ENCODE assay signal across 33 cellular contexts in genomic region chr7:13593854-13594253, GRCh38.
A peak's percentile ranks its signal among the peaks of the same experiment; 100 is the strongest.
DNase-seq lines count a peak whose midpoint lies in the region; ATAC-seq, FAIRE-seq and TF ChIP-seq lines count a peak whose summit lies in the region.
"Had no signal": no experiment of that assay in that cellular context is flagged by ENCODE, and none has a peak within 500 bp of the region (broad histone marks: within the 10 kb centered on the region; RNA-seq: fewer than 3 reads in every experiment).

No MANE protein-coding gene starts in this region.

- CTCF ChIA-PET in SK-N-SH (lab: Yijun Ruan, JAX) = interaction anchor here (0.7 to 1.7 kb wide), 4 partner anchors 10 to 22 kb away, joined by 3 to 4 read pairs (median 4); no protein-coding TSS in a partner anchor

- no peak overlapping the region for H3K9ac ChIP-seq in SK-N-SH
- H3K9ac ChIP-seq: BLaER1; BLaER1 treated with 17β-estradiol and CSF1 and Interleukin-3, amounts not matched to agents 10 nM and 100 nM had no signal

- DNase-seq in SK-N-SH = no peak
- DNase-seq in frontal cortex (ENCODE audit: low spot score in 2 of 2) = no peak
- no peak for DNase-seq in ureter (ENCODE audit: low spot score)
- DNase-seq in NCI-H226 = no peak
- DNase-seq: 8988T; ACHN; AML-193; BE2C; C1 segment of cervical spinal cord; Caco-2; Calu3; CD4-positive, alpha-beta memory T cell; CD4-positive, alpha-beta T cell; CD4-positive, CD25-positive, alpha-beta regulatory T cell; CD8-positive, alpha-beta memory T cell; CD8-positive, alpha-beta T cell; COR-L47; DMS 273 treated with DMSO at 0.1 percent for 48 hours; DMS153; DMS53; DMS79; DMS79 treated with DMSO at 0.1 percent for 48 hours; DND-41; EL had no signal

- no peak for TF ChIP-seq RAD21 in SK-N-SH (IDR thresholded peaks at IDR 0.05; ENCODE audit: low read length)

- H3K79me2 ChIP-seq in SK-N-SH (ENCODE audit: insufficient read depth) = no peaks in the 10 kb centered on the region

- H3K4me2 ChIP-seq in SK-N-SH = no peak overlapping the region
- H3K4me2 ChIP-seq: A549; BLaER1; BLaER1 treated with 17β-estradiol and CSF1 and Interleukin-3, amounts not matched to agents 10 nM and 100 nM had no signal

- no peaks in the 10 kb centered on the region for H3K4me1 ChIP-seq in SK-N-SH (ENCODE audit: control insufficient read depth in 1 of 2, insufficient read depth in 2 of 2, low read depth in 1 of 2, low read length in 1 of 2)
- H3K4me1 ChIP-seq: A549; BE2C; BLaER1; BLaER1 treated with 17β-estradiol and CSF1 and Interleukin-3, amounts not matched to agents 10 nM and 100 nM; Caco-2 had no signal

- no peak for TF ChIP-seq EP300 in SK-N-SH (IDR thresholded peaks at IDR 0.05; ENCODE audit: borderline replicate concordance in 1 of 2, low read depth in 1 of 2, low read length in 1 of 2)

- no peak for ATAC-seq in SK-N-SH treated with all-trans-retinoic acid at 6 μM for 48 hours
- ATAC-seq: A549; CD8-positive, alpha-beta T cell had no signal

- H3K36me3 ChIP-seq in SK-N-SH (replicated peaks in 1 of 2; ENCODE audit: control insufficient read depth in 1 of 2, insufficient read depth in 2 of 2, low read length in 1 of 2) = no peaks in the 10 kb centered on the region
- H3K36me3 ChIP-seq: BE2C; BLaER1; BLaER1 treated with 17β-estradiol and CSF1 and Interleukin-3, amounts not matched to agents 10 nM and 100 nM had no signal

- 31% methylated on average over 2 of the region's 2 CpGs for WGBS in SK-N-SH (ENCODE audit: low lambda C conversion rate)

- H3F3A ChIP-seq in SK-N-SH (replicated peaks; ENCODE audit: insufficient read depth) = no peaks in the 10 kb centered on the region

- H3K9me2 ChIP-seq in SK-N-SH = no peaks in the 10 kb centered on the region

- POLR2A ChIA-PET in SK-N-SH (lab: Yijun Ruan, JAX) = no interaction called here

- H3K9me3 ChIP-seq in SK-N-SH = peaks cover 6% of the 10 kb centered on the region; the same call in 1 of the 2 replicates
- H3K9me3 ChIP-seq: BE2C, BLaER1, Caco-2 had no signal

- no peaks in the 10 kb centered on the region for H3K27me3 ChIP-seq in SK-N-SH (ENCODE audit: insufficient read depth)
- H3K27me3 ChIP-seq: BE2C; BLaER1; BLaER1 treated with 17β-estradiol and CSF1 and Interleukin-3, amounts not matched to agents 10 nM and 100 nM had no signal

- TF ChIP-seq CTCF in SK-N-SH (IDR thresholded peaks at IDR 0.05) = no peak

- no peak overlapping the region for H3K27ac ChIP-seq in SK-N-SH (ENCODE audit: low read depth in 2 of 2, low read length in 1 of 2)
- H3K27ac ChIP-seq: 22Rv1; A549; BLaER1; BLaER1 treated with 17β-estradiol and CSF1 and Interleukin-3, amounts not matched to agents 10 nM and 100 nM; C4-2B had no signal

- H4K20me1 ChIP-seq in SK-N-SH (ENCODE audit: insufficient read depth) = no peaks in the 10 kb centered on the region
- H4K20me1 ChIP-seq: BLaER1; BLaER1 treated with 17β-estradiol and CSF1 and Interleukin-3, amounts not matched to agents 10 nM and 100 nM had no signal

- H3K4me3 ChIP-seq in SK-N-SH (ENCODE audit: low read depth in 2 of 2, low read length in 1 of 2) = no peak overlapping the region
- H3K4me3 ChIP-seq: A549; BLaER1; BLaER1 treated with 17β-estradiol and CSF1 and Interleukin-3, amounts not matched to agents 10 nM and 100 nM had no signal

- FAIRE-seq in G401.6 (lab: Jason Lieb, UNC) (peak; percentile 77), frontal cortex (lab: Jason Lieb, UNC) (peak; percentile 47)
- FAIRE-seq: A204.1, A549, D721Med had no signal

- no peak overlapping the region for H2AFZ ChIP-seq in SK-N-SH (ENCODE audit: low read depth)

TF ChIP-seq in SK-N-SH treated with all-trans-retinoic acid at 6 μM for 48 hours, 23 proteins besides CTCF, POLR2A, EP300 and RAD21 (continues in another document):
- TF ChIP-seq POU6F1 (CRISPR knock-in tag; IDR thresholded peaks at IDR 0.05; ENCODE audit: borderline replicate concordance, low read depth) (no peak), ISL1 (CRISPR knock-in tag; IDR thresholded peaks at IDR 0.05) (peak; percentile 90), CREB5 (CRISPR knock-in tag; IDR thresholded peaks at IDR 0.05; ENCODE audit: low read depth) (peak; percentile 61; the same call in 1 of the 2 replicates), TCF4 (CRISPR knock-in tag; IDR thresholded peaks at IDR 0.05; ENCODE audit: borderline replicate concordance) (no peak)

TF ChIP-seq in SK-N-SH, 30 proteins besides CTCF, POLR2A, EP300 and RAD21:
- TF ChIP-seq YY1 (IDR thresholded peaks at IDR 0.05; ENCODE audit: low read depth) = no peak
- TF ChIP-seq GABPA (IDR thresholded peaks at IDR 0.05; ENCODE audit: low read depth) = no peak
- TF ChIP-seq, protein P1, sequence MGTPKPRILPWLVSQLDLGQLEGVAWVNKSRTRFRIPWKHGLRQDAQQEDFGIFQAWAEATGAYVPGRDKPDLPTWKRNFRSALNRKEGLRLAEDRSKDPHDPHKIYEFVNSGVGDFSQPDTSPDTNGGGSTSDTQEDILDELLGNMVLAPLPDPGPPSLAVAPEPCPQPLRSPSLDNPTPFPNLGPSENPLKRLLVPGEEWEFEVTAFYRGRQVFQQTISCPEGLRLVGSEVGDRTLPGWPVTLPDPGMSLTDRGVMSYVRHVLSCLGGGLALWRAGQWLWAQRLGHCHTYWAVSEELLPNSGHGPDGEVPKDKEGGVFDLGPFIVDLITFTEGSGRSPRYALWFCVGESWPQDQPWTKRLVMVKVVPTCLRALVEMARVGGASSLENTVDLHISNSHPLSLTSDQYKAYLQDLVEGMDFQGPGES (IDR thresholded peaks at IDR 0.05; ENCODE audit: low read depth, low read length) = no peak
